In genomic region chr3:67044955-67045354, GRCh38 we compare ENCODE assay signal across 19 cellular contexts.
"Had no signal": no experiment of that assay in that cellular context is flagged by ENCODE, and none has a peak within 500 bp of the region (broad histone marks: within the 10 kb centered on the region; RNA-seq: fewer than 3 reads in every experiment).

No MANE protein-coding gene starts in this region.

- H3K4me3 ChIP-seq: body of pancreas, hepatocyte, psoas muscle, sigmoid colon, testis, upper lobe of right lung had no signal

- H3K4me1 Mint-ChIP-seq: activated CD4-positive, alpha-beta T cell treated with anti-CD3 and anti-CD28 coated beads, Interleukin-2, amount 10 ng/mL, durations not matched to agents 7 days and 5 days; activated T-helper 17 cell treated with anti-CD3 and anti-CD28 coated beads, Interleukin-2, amount 50 U/mL, for 72 hours; central memory CD8-positive, alpha-beta T cell; nephron had no signal

- H3K36me3 Mint-ChIP-seq: immature natural killer cell had no signal

- H3K9me3 Mint-ChIP-seq: activated CD4-positive, alpha-beta T cell treated with anti-CD3 and anti-CD28 coated beads, Interleukin-2, amount 10 ng/mL, durations not matched to agents 7 days and 5 days; activated naive CD4-positive, alpha-beta T cell treated with anti-CD3 and anti-CD28 coated beads for 36 hours; activated T-helper 17 cell treated with anti-CD3 and anti-CD28 coated beads, Interleukin-2, amount 50 U/mL, for 72 hours; central memory CD8-positive, alpha-beta T cell; dendritic cell treated with granulocyte-macrophage colony-stimulating factor and Interleukin-4, amounts not matched to agents 40 ng/mL and 50 ng/mL, for 4 days; nephron; stimulated activated naive CD8-positive, alpha-beta T cell treated with anti-CD3 and anti-CD28 coated beads, Interleukin-15, Interleukin-2, amounts not matched to agents 100 ng/mL and 50 ng/mL, for 24 hours had no signal

- H3K36me3 ChIP-seq: sigmoid colon, upper lobe of right lung had no signal

- H3K4me3 Mint-ChIP-seq: activated CD4-positive, alpha-beta T cell treated with anti-CD3 and anti-CD28 coated beads, Interleukin-2, amount 10 ng/mL, durations not matched to agents 7 days and 5 days; activated naive CD4-positive, alpha-beta T cell treated with anti-CD3 and anti-CD28 coated beads for 36 hours; activated T-helper 17 cell treated with anti-CD3 and anti-CD28 coated beads, Interleukin-2, amount 50 U/mL, for 72 hours; central memory CD8-positive, alpha-beta T cell; dendritic cell treated with granulocyte-macrophage colony-stimulating factor and Interleukin-4, amounts not matched to agents 40 ng/mL and 50 ng/mL, for 4 days; immature natural killer cell; nephron; stimulated activated naive CD8-positive, alpha-beta T cell treated with anti-CD3 and anti-CD28 coated beads, Interleukin-15, Interleukin-2, amounts not matched to agents 100 ng/mL and 50 ng/mL, for 24 hours; T-cell had no signal

- DNase-seq: activated CD4-positive, alpha-beta T cell treated with anti-CD3 and anti-CD28 coated beads, Interleukin-2, amount 10 ng/mL, durations not matched to agents 7 days and 5 days; activated naive CD4-positive, alpha-beta T cell treated with anti-CD3 and anti-CD28 coated beads for 36 hours; activated T-cell treated with anti-CD3 and anti-CD28 coated beads for 4 hours; body of pancreas; erythroblast; immature natural killer cell; left colon; psoas muscle; sigmoid colon; stimulated activated CD4-positive, alpha-beta T cell treated with anti-CD3 and anti-CD28 coated beads, Interleukin-12 subunit alpha, Interleukin-12 subunit beta, amount 100 ng/mL, for 4 hours; T-cell; testis; upper lobe of right lung had no signal

- H3K27ac ChIP-seq: body of pancreas, hepatocyte, psoas muscle, sigmoid colon, testis, upper lobe of right lung had no signal

- H3K4me1 ChIP-seq: body of pancreas, psoas muscle, testis, upper lobe of right lung had no signal

- ATAC-seq: activated T-helper 17 cell treated with anti-CD3 and anti-CD28 coated beads, Interleukin-2, amount 50 U/mL, for 72 hours; left colon; psoas muscle; T-cell had no signal

- H3K27me3 ChIP-seq: body of pancreas, hepatocyte, sigmoid colon, testis, upper lobe of right lung had no signal

- H3K79me2 ChIP-seq: hepatocyte had no signal

- H3K27ac Mint-ChIP-seq: activated CD4-positive, alpha-beta T cell treated with anti-CD3 and anti-CD28 coated beads, Interleukin-2, amount 10 ng/mL, durations not matched to agents 7 days and 5 days; activated naive CD4-positive, alpha-beta T cell treated with anti-CD3 and anti-CD28 coated beads for 36 hours; activated T-helper 17 cell treated with anti-CD3 and anti-CD28 coated beads, Interleukin-2, amount 50 U/mL, for 72 hours; dendritic cell treated with granulocyte-macrophage colony-stimulating factor and Interleukin-4, amounts not matched to agents 40 ng/mL and 50 ng/mL, for 4 days; immature natural killer cell; nephron; stimulated activated naive CD8-positive, alpha-beta T cell treated with anti-CD3 and anti-CD28 coated beads, Interleukin-15, Interleukin-2, amounts not matched to agents 100 ng/mL and 50 ng/mL, for 24 hours; T-cell had no signal

- H3K4me2 ChIP-seq: hepatocyte had no signal

- H3K9me3 ChIP-seq: body of pancreas, psoas muscle, sigmoid colon, testis, upper lobe of right lung had no signal

- H2AFZ ChIP-seq: hepatocyte had no signal
